19 cellular contexts compared by ENCODE assay signal in genomic region chr20:35669221-35669620, GRCh38. TPM values are rescaled to one million over a fixed set of nuclear protein-coding genes. Genes with fewer than 3 reads are reported as not detected.
DNase-seq lines count a peak whose midpoint lies in the region; ATAC-seq and TF ChIP-seq lines count a peak whose summit lies in the region.
"Had no signal": no experiment of that assay in that cellular context is flagged by ENCODE, and none has a peak within 500 bp of the region (broad histone marks: within the 10 kb centered on the region; RNA-seq: fewer than 3 reads in every experiment).

No MANE protein-coding gene starts in this region.

- H3K27me3 ChIP-seq in mammary epithelial cell (ENCODE audit: insufficient read depth, low read length), result no peaks in the 10 kb centered on the region
- H3K27me3 ChIP-seq in breast epithelium, result no peaks in the 10 kb centered on the region
- no peaks in the 10 kb centered on the region for H3K27me3 ChIP-seq in esophagus muscularis mucosa
- H3K27me3 ChIP-seq: BE2C had no signal

- H3K4me2 ChIP-seq in mammary epithelial cell (ENCODE audit: insufficient read depth, low read depth, low read length), result no peak overlapping the region

- H3K4me3 ChIP-seq in mammary epithelial cell (replicated peaks in 1 of 3; ENCODE audit: insufficient read depth in 1 of 3, low read depth in 2 of 3, low read length in 3 of 3) (no peak overlapping the region), breast epithelium (no peak overlapping the region), esophagus muscularis mucosa (no peak overlapping the region)

- H4K20me1 ChIP-seq in mammary epithelial cell (ENCODE audit: insufficient read depth, low read length), result no peaks in the 10 kb centered on the region

- peak overlapping the region; percentile 29 for H3K27ac Mint-ChIP-seq in T-helper 17 cell

- in situ Hi-C loops in mammary epithelial cell (cut with MboI; ENCODE audit: low sequenced_read_pairs in 2 of 2), result no loop called here

- no peak for TF ChIP-seq POLR2A in breast epithelium (IDR thresholded peaks at IDR 0.05)
- no peak for TF ChIP-seq POLR2A in esophagus muscularis mucosa (IDR thresholded peaks at IDR 0.05; ENCODE audit: low read depth)

- intact Hi-C loops in mammary epithelial cell (cut with micrococcal nuclease), result no loop called here
- intact Hi-C loops in breast epithelium (cut with DNase I; ENCODE audit: low total_unique reads), result no loop called here
- intact Hi-C loops in esophagus muscularis mucosa (cut with DNase I), result no loop called here

- H3K4me1 Mint-ChIP-seq in T-helper 17 cell, result peaks cover 4% of the 10 kb centered on the region

- H3K4me1 ChIP-seq in mammary epithelial cell (ENCODE audit: insufficient read depth, low read length) (peaks cover 3% of the 10 kb centered on the region), breast epithelium (no peaks in the 10 kb centered on the region), esophagus muscularis mucosa (peaks cover 0 to 7% (median 0%) of the 10 kb centered on the region in 4 donors)
- H3K4me1 ChIP-seq: BE2C had no signal

- no peak overlapping the region for H3K4me3 Mint-ChIP-seq in T-helper 17 cell

- 97% methylated on average over 5 of the region's 5 CpGs for WGBS in mammary epithelial cell (ENCODE audit: low coverage, missing lambda C conversion rate)
- WGBS in esophagus muscularis mucosa, result 92% methylated on average over 5 of the region's 5 CpGs

- H2AFZ ChIP-seq in mammary epithelial cell (ENCODE audit: low read depth, low read length), result no peak overlapping the region

- no peak for ATAC-seq in T-helper 17 cell
- ATAC-seq: HCT116 had no signal

- dilution Hi-C loops in mammary epithelial cell (cut with HindIII; ENCODE audit: low sequenced_read_pairs), result no loop called here

- TF ChIP-seq EP300 in esophagus muscularis mucosa (IDR thresholded peaks at IDR 0.05), result no peak

- no peak overlapping the region for H3K9ac ChIP-seq in mammary epithelial cell (ENCODE audit: insufficient read depth, low read length)

- TF ChIP-seq CTCF in mammary epithelial cell (conservative IDR thresholded peaks at IDR 0.05 in 1 of 2, IDR thresholded peaks at IDR 0.05 in 1 of 2; ENCODE audit: extremely low read depth in 1 of 2, insufficient read depth in 1 of 2, low read depth in 1 of 2, low read length in 2 of 2), result no peak
- TF ChIP-seq CTCF in breast epithelium (IDR thresholded peaks at IDR 0.05), result no peak
- no peak for TF ChIP-seq CTCF in esophagus muscularis mucosa (IDR thresholded peaks at IDR 0.05)

- H3K36me3 Mint-ChIP-seq in T-helper 17 cell (ENCODE audit: low read depth), result peaks cover 5% of the 10 kb centered on the region

- H3K27me3 Mint-ChIP-seq in T-helper 17 cell, result no peaks in the 10 kb centered on the region
- H3K27me3 Mint-ChIP-seq: CD4-positive, CD25-positive, alpha-beta regulatory T cell; CD8-positive, alpha-beta memory T cell had no signal

- TSS peak; percentile 22 for BruUV-seq in mammary epithelial cell (replicated peaks; lab: Mats Ljungman, UMichigan)

- DNase-seq in mammary epithelial cell (no peak), breast epithelium (ENCODE audit: low spot score in 2 of 2) (no peak), T-helper 17 cell (no peak), esophagus muscularis mucosa (ENCODE audit: extremely low spot score) (peak; percentile 75), NCI-H345 (lab: John Stamatoyannopoulos, UW) (no peak), KG1 (lab: John Stamatoyannopoulos, UW) (no peak)
- DNase-seq: ACHN; BE2C; C1 segment of cervical spinal cord; CD4-positive, CD25-positive, alpha-beta regulatory T cell; CD8-positive, alpha-beta memory T cell; COR-L47; DMS 273 treated with DMSO at 0.1 percent for 48 hours; DMS53; GDM1; GOT3; H7; IMR-90 had no signal

- peaks cover 8% of the 10 kb centered on the region for H3K79me2 ChIP-seq in mammary epithelial cell (ENCODE audit: insufficient read depth, low read length)

- H3K36me3 ChIP-seq in mammary epithelial cell (ENCODE audit: insufficient read depth, low read length) (peaks cover 9% of the 10 kb centered on the region), breast epithelium (peaks cover 5% of the 10 kb centered on the region), esophagus muscularis mucosa (peaks cover 43 to 68% (median 58%) of the 10 kb centered on the region in 4 donors)

- H3K9me3 ChIP-seq in mammary epithelial cell (replicated peaks; ENCODE audit: insufficient read depth, low read length) (no peaks in the 10 kb centered on the region), breast epithelium (no peaks in the 10 kb centered on the region), T-helper 17 cell (ENCODE audit: control insufficient read depth, low read length, poor library complexity, severe bottlenecking) (no peaks in the 10 kb centered on the region), esophagus muscularis mucosa (no peaks in the 10 kb centered on the region)
- H3K9me3 ChIP-seq: BE2C had no signal

- H3K27ac ChIP-seq in mammary epithelial cell (ENCODE audit: insufficient read depth, low read depth, low read length), result no peak overlapping the region
- H3K27ac ChIP-seq in breast epithelium, result no peak overlapping the region
- H3K27ac ChIP-seq in esophagus muscularis mucosa (replicated peaks in 1 of 4), result no peak overlapping the region

- CTCF ChIA-PET in mammary epithelial cell (lab: Charles Lee; ENCODE audit: low non-redundant PET), result no interaction called here

RNA-seq across cellular contexts. Expression of gene CPNE1, which starts 4.5 kb away (rescaled TPM):
- total RNA-seq in mammary epithelial cell (100 to 1,000 TPM; 110 to 157 TPM), breast epithelium (100 to 1,000 TPM in 2 of 3 donors, 10 to 100 TPM in 1; 41.1 to 135 (median 117) TPM), T-helper 17 cell (100 to 1,000 TPM; 215 to 250 TPM), esophagus muscularis mucosa (100 to 1,000 TPM in 2 of 4 donors, 10 to 100 TPM in 2; 23.0 to 148 (median 99.9) TPM)
- polyA plus RNA-seq in mammary epithelial cell, result 97.7 TPM
- polyA minus RNA-seq in mammary epithelial cell, result 119 TPM

RNA-seq across cellular contexts. Expression of gene RBM12, which starts 4.5 kb away (rescaled TPM):
- total RNA-seq in mammary epithelial cell, result 10 to 100 TPM; 62.8 to 71.2 TPM
- polyA plus RNA-seq in mammary epithelial cell, result 91.9 TPM
- 98.2 TPM for polyA minus RNA-seq in mammary epithelial cell
- 10 to 100 TPM; 22.7 to 40.1 (median 34.4) TPM for total RNA-seq in breast epithelium
- total RNA-seq in T-helper 17 cell, result 10 to 100 TPM; 86.0 to 87.8 TPM
- 10 to 100 TPM; 21.0 to 30.6 (median 24.0) TPM for total RNA-seq in esophagus muscularis mucosa

RNA-seq across cellular contexts. Expression of gene NFS1, which starts 29.9 kb away (rescaled TPM):
- total RNA-seq in mammary epithelial cell (10 to 100 TPM; 28.8 to 33.0 TPM), breast epithelium (10 to 100 TPM; 31.7 to 39.7 (median 36.1) TPM), T-helper 17 cell (10 to 100 TPM; 16.8 to 19.4 TPM), esophagus muscularis mucosa (10 to 100 TPM; 25.3 to 63.3 (median 32.7) TPM)
- 44.8 TPM for polyA plus RNA-seq in mammary epithelial cell
- 57.3 TPM for polyA minus RNA-seq in mammary epithelial cell

RNA-seq across cellular contexts. Expression of gene ROMO1, which starts 30.0 kb away (rescaled TPM):
- total RNA-seq in mammary epithelial cell (100 to 1,000 TPM; 113 to 176 TPM), breast epithelium (100 to 1,000 TPM; 231 to 348 (median 306) TPM), T-helper 17 cell (10 to 100 TPM; 35.1 to 37.6 TPM), esophagus muscularis mucosa (100 to 1,000 TPM; 159 to 360 (median 263) TPM)
- polyA plus RNA-seq in mammary epithelial cell, result 386 TPM
- polyA minus RNA-seq in mammary epithelial cell, result 17.3 TPM

RNA-seq across cellular contexts. Expression of gene SPAG4, which starts 53.6 kb away (rescaled TPM):
- total RNA-seq in mammary epithelial cell (1 to 10 TPM; 2.8 to 4.3 TPM), breast epithelium (1 to 10 TPM; 3.4 to 9.2 (median 3.4) TPM), T-helper 17 cell (10 to 100 TPM; 13.7 to 15.7 TPM), esophagus muscularis mucosa (1 to 10 TPM; 2.6 to 5.0 (median 2.9) TPM)
- 1.1 TPM for polyA plus RNA-seq in mammary epithelial cell
- polyA minus RNA-seq in mammary epithelial cell, result not detected
